In the genomic region with DNA sequence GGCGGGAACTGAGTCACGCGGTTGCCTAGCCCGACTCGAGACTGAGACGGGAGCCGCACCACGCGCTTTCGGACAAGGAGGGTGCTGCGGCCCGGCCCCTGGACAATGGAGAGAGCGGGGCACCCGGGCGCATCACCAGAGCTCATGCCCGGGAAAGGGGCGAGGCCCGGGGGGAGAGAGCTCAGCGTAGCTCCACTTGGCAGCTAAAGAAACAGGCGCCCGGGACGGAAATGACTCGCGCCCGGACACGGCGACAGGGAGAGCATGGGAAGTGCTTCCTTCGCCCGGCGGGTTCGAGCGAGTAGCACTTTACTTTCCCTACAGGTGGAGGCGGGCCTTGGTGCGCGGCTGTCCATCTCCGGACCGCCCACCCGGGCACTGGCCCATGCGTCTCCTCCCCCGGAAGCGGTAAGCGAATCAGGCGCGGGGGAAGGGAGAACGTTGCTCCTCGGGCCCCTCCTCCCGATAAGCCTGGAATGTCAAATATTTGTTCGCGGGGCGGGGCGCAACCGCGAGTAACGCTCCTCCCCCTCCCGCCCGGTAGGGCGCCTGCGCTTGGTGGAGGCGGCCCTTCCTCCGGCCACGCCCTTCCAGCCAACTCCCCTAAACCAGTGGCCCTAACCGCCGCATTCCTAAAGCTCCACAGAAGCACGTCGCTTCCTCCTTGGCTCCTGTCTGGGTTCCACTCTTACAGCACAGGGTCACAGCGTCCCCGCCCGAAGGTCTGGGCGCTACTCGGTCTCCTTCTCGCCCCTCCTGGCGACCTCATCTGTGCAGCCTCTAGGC, we compare ENCODE assay signal across 8 cellular contexts. TPM values are rescaled to one million over a fixed set of nuclear protein-coding genes. Genes with fewer than 3 reads are reported as not detected.
A peak's percentile ranks its signal among the peaks of the same experiment; 100 is the strongest.
DNase-seq lines count a peak whose midpoint lies in the region; ATAC-seq and TF ChIP-seq lines count a peak whose summit lies in the region.

No MANE protein-coding gene starts in this region.

- peak overlapping the region; percentile 45 for H3K4me3 ChIP-seq in AG09309 (ENCODE audit: control insufficient read depth, low read depth, low read length)
- peak overlapping the region; percentile 75 for H3K4me3 ChIP-seq in colonic mucosa

- H3K4me3 Mint-ChIP-seq in activated CD4-positive, alpha-beta T cell treated with anti-CD3 and anti-CD28 coated beads, Interleukin-2, amount 10 ng/mL, durations not matched to agents 24 days and 14 days, result peak overlapping the region; percentile 92

- H3K27me3 Mint-ChIP-seq in activated CD4-positive, alpha-beta T cell treated with anti-CD3 and anti-CD28 coated beads, Interleukin-2, amount 10 ng/mL, durations not matched to agents 24 days and 14 days, result peaks cover 2% of the 10 kb centered on the region

- peak overlapping the region; percentile 70 for H3K27ac Mint-ChIP-seq in activated CD4-positive, alpha-beta T cell treated with anti-CD3 and anti-CD28 coated beads, Interleukin-2, amount 10 ng/mL, durations not matched to agents 24 days and 14 days

- peaks cover 7% of the 10 kb centered on the region for H3K4me1 ChIP-seq in colonic mucosa

- H3K4me1 Mint-ChIP-seq in activated CD4-positive, alpha-beta T cell treated with anti-CD3 and anti-CD28 coated beads, Interleukin-2, amount 10 ng/mL, durations not matched to agents 24 days and 14 days, result peaks cover 32% of the 10 kb centered on the region

- H3K36me3 Mint-ChIP-seq in activated CD4-positive, alpha-beta T cell treated with anti-CD3 and anti-CD28 coated beads, Interleukin-2, amount 10 ng/mL, durations not matched to agents 24 days and 14 days (ENCODE audit: low read depth), result peaks cover 3% of the 10 kb centered on the region

- H3K9ac ChIP-seq in colonic mucosa (ENCODE audit: low read depth in 2 of 2, low read length in 2 of 2), result peak overlapping the region; percentile 84 to 86

- peak; percentile 79 for ATAC-seq in GM19043 (IDR thresholded peaks at IDR 0.05; ENCODE audit: low read depth, unreplicated experiment)
- peak; percentile 69 for ATAC-seq in HG03342 (IDR thresholded peaks at IDR 0.05; ENCODE audit: unreplicated experiment)

- peak overlapping the region; percentile 88 for H3K27ac ChIP-seq in colonic mucosa
- H3K27ac ChIP-seq in layer of hippocampus (ENCODE audit: low read depth, low read length), result peak overlapping the region; percentile 74

- TF ChIP-seq CTCF in AG09309 (IDR thresholded peaks at IDR 0.05; ENCODE audit: control insufficient read depth, insufficient read depth, low read depth, low read length, missing control alignments) (no peak), colonic mucosa (IDR thresholded peaks at IDR 0.05) (no peak)

- H3K36me3 ChIP-seq in colonic mucosa, result no peaks in the 10 kb centered on the region

- DNase-seq in AG09309 (ENCODE audit: low read depth) (peak; percentile 86), NCI-H524 (lab: John Stamatoyannopoulos, UW) (peak; percentile 94 to 97), colonic mucosa (peak; percentile 99)
- peak; percentile 97 for DNase-seq in activated CD4-positive, alpha-beta T cell treated with anti-CD3 and anti-CD28 coated beads, Interleukin-2, amount 10 ng/mL, durations not matched to agents 24 days and 14 days
- DNase-seq in stimulated activated CD4-positive, alpha-beta T cell treated with anti-CD3 and anti-CD28 coated beads, Interleukin-1b, Interleukin-23, amount 100 ng/mL, for 1 hour (ENCODE audit: low read depth in 2 of 2), result peak; percentile 65 to 83

- H3K27me3 ChIP-seq in colonic mucosa (no peaks in the 10 kb centered on the region), layer of hippocampus (ENCODE audit: control insufficient read depth, insufficient read depth, low read length) (no peaks in the 10 kb centered on the region)

- H3K9me3 Mint-ChIP-seq in activated CD4-positive, alpha-beta T cell treated with anti-CD3 and anti-CD28 coated beads, Interleukin-2, amount 10 ng/mL, durations not matched to agents 24 days and 14 days, result no peaks in the 10 kb centered on the region

- no peaks in the 10 kb centered on the region for H3K9me3 ChIP-seq in colonic mucosa

- intact Hi-C loops in activated CD4-positive, alpha-beta T cell treated with anti-CD3 and anti-CD28 coated beads, Interleukin-2, amount 10 ng/mL, durations not matched to agents 24 days and 14 days (cut with micrococcal nuclease), result loop anchor here (1.0 kb wide), 1 partner anchor 8 kb away; a partner anchor contains a TSS
- intact Hi-C loops in colonic mucosa (cut with DNase I), result loop anchor here (10.0 kb wide), 1 partner anchor 243 kb away; a partner anchor contains a TSS

RNA-seq across cellular contexts. Expression of a gene that starts 1.5 kb away (rescaled TPM):
- 0.07 and 0.09 TPM in 2 replicates for total RNA-seq in activated CD4-positive, alpha-beta T cell treated with anti-CD3 and anti-CD28 coated beads, Interleukin-2, amount 10 ng/mL, durations not matched to agents 24 days and 14 days
- total RNA-seq in colonic mucosa, result 100 to 1,000 TPM in 1 of 2 donors, 10 to 100 TPM in 1; 76.6 to 119 TPM

RNA-seq across cellular contexts. Expression of a gene that starts 7.7 kb away (rescaled TPM):
- total RNA-seq in activated CD4-positive, alpha-beta T cell treated with anti-CD3 and anti-CD28 coated beads, Interleukin-2, amount 10 ng/mL, durations not matched to agents 24 days and 14 days, result 7.2 and 8.4 TPM in 2 replicates
- 10 to 100 TPM; 11.6 to 13.9 TPM for total RNA-seq in colonic mucosa

RNA-seq across cellular contexts. Expression of a gene that starts 26.9 kb away (rescaled TPM):
- total RNA-seq in activated CD4-positive, alpha-beta T cell treated with anti-CD3 and anti-CD28 coated beads, Interleukin-2, amount 10 ng/mL, durations not matched to agents 24 days and 14 days, result 103 and 106 TPM in 2 replicates
- total RNA-seq in colonic mucosa, result 10 to 100 TPM; 22.0 to 42.2 TPM

Comparison
In these comparisons a context has a peak if more than half of its experiments do, and no peak if none do; other contexts are left out.
1. Peak in every context shown above with its lines: DNase-seq, ATAC-seq, H3K4me3 ChIP-seq and H3K27ac ChIP-seq.
2. RNA of a gene that starts 1.5 kb away (total RNA-seq): 76.6 to 119 TPM in colonic mucosa; 0.07 to 0.09 TPM in activated CD4-positive, alpha-beta T cell treated with anti-CD3 and anti-CD28 coated beads, Interleukin-2, amount 10 ng/mL, durations not matched to agents 24 days and 14 days; every median in the first group is over 10 times any median in the second.